ENCODE assay signal across 8 cellular contexts in genomic region chr6:53484409-53485280, GRCh38.
DNase-seq lines count a peak whose midpoint lies in the region.

No MANE protein-coding gene starts in this region.

- POLR2A ChIA-PET in activated CD4-positive, alpha-beta T cell treated with anti-CD3 and anti-CD28 coated beads, Interleukin-2, amount 10 ng/mL, durations not matched to agents 7 days and 5 days (lab: Charles Lee): no interaction called here

- H3K4me1 Mint-ChIP-seq in activated CD4-positive, alpha-beta T cell treated with anti-CD3 and anti-CD28 coated beads, Interleukin-2, amount 10 ng/mL, durations not matched to agents 7 days and 5 days: peaks cover 21% of the 10 kb centered on the region

- H3K36me3 Mint-ChIP-seq in activated CD4-positive, alpha-beta T cell treated with anti-CD3 and anti-CD28 coated beads, Interleukin-2, amount 10 ng/mL, durations not matched to agents 7 days and 5 days (ENCODE audit: low read depth): no peaks in the 10 kb centered on the region

- CTCF ChIA-PET in activated CD4-positive, alpha-beta T cell treated with anti-CD3 and anti-CD28 coated beads, Interleukin-2, amount 10 ng/mL, durations not matched to agents 7 days and 5 days (lab: Charles Lee): interaction anchor here (0.6 to 2.7 kb wide), 19 partner anchors 9 to 392 kb away, joined by 3 to 11 read pairs (median 4); no protein-coding TSS in a partner anchor

- peaks cover 23% of the 10 kb centered on the region for H3K27me3 Mint-ChIP-seq in activated CD4-positive, alpha-beta T cell treated with anti-CD3 and anti-CD28 coated beads, Interleukin-2, amount 10 ng/mL, durations not matched to agents 7 days and 5 days

- DNase-seq in Ammon's horn (ENCODE audit: low spot score) (peak; percentile 90), HCEC 1CT (peak; percentile 53), NCI-H524 treated with DMSO at 0.1 percent for 48 hours (lab: John Stamatoyannopoulos, UW) (peak; percentile 6), midbrain (lab: John Stamatoyannopoulos, UW) (peak; percentile 91), GF-D8 (lab: John Stamatoyannopoulos, UW) (no peak)
- DNase-seq in activated CD4-positive, alpha-beta T cell treated with anti-CD3 and anti-CD28 coated beads, Interleukin-2, amount 10 ng/mL, durations not matched to agents 7 days and 5 days: peak; percentile 79
- DNase-seq in effector CD4-positive, alpha-beta T cell: peak; percentile 72
- DNase-seq in stimulated activated CD8-positive, alpha-beta memory T cell treated with anti-CD3 and anti-CD28 coated beads, Interleukin-4, amount 100 ng/mL, for 48 hours: peak; percentile 88

- no peak overlapping the region for H3K4me3 Mint-ChIP-seq in activated CD4-positive, alpha-beta T cell treated with anti-CD3 and anti-CD28 coated beads, Interleukin-2, amount 10 ng/mL, durations not matched to agents 7 days and 5 days

- H3K9me3 Mint-ChIP-seq in activated CD4-positive, alpha-beta T cell treated with anti-CD3 and anti-CD28 coated beads, Interleukin-2, amount 10 ng/mL, durations not matched to agents 7 days and 5 days: no peaks in the 10 kb centered on the region

- no peak overlapping the region for H3K27ac Mint-ChIP-seq in activated CD4-positive, alpha-beta T cell treated with anti-CD3 and anti-CD28 coated beads, Interleukin-2, amount 10 ng/mL, durations not matched to agents 7 days and 5 days
